ENCODE assay signal across 9 cellular contexts in the genomic region with DNA sequence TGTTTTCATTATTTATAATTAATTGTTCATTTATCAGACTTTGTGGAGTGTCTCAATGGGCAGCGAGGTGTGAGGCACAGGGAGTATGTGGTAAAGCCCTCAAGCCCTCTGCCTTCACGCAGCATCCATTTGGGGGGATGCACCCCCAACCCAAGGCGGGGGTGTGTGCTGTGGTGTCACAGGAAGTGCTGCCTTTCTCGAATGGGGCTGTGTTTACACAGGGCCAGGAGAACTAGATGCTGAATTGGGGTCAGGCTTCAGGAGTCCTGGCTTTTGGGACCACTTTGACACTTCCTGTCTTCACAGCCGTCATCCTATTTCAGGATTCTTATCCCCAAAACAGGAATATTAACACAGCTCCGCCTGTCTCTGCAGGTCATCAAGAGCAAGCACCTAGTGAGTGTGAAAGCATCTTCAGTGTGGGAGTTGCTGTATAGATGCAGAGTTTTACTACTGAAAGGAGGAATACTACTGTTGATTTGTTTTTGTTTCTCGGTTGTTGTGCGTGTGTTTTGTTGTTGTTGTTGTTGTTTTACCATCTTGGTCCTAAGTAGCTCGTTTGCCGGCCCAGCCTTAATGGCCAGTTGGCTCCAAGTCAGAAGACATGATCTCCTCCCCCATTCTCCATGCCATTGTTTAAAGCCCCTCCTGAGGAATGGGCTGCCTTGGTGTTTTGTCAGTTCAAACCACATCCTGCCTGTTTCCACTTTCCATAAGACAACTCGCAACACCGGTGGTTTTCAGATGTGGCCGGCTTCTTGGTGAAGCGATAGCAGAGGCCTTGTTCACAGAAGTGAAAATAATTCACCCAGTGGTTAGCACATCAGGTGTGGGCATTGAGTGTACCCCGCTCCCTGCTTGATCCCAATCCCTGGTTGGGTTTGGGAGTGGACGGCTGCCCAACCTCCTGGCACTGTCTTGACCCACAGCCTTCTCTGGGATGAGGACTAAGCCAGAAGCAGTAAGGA.
DNase-seq lines count a peak whose midpoint lies in the region; ATAC-seq and TF ChIP-seq lines count a peak whose summit lies in the region.
"Had no signal": no experiment of that assay in that cellular context is flagged by ENCODE, and none has a peak within 500 bp of the region (broad histone marks: within the 10 kb centered on the region; RNA-seq: fewer than 3 reads in every experiment).

No MANE protein-coding gene starts in this region.

- H3K27me3 Mint-ChIP-seq in natural killer cell (ENCODE audit: low read depth in 2 of 2) = peaks cover 6 to 19% of the 10 kb centered on the region in 2 donors

- no peaks in the 10 kb centered on the region for H3K36me3 Mint-ChIP-seq in natural killer cell

- H3K4me3 Mint-ChIP-seq in natural killer cell = peak overlapping the region; percentile 82

- intact Hi-C loops in natural killer cell (cut with micrococcal nuclease) = no loop called here

- TF ChIP-seq CTCF in natural killer cell (IDR thresholded peaks at IDR 0.05) (no peak), foreskin fibroblast (IDR thresholded peaks at IDR 0.05; ENCODE audit: low read depth, low read length) (no peak)

- no peak overlapping the region for H3K4me3 ChIP-seq in foreskin fibroblast (ENCODE audit: low read depth in 1 of 2, low read length in 2 of 2)
- H3K4me3 ChIP-seq: K562 had no signal

- peak overlapping the region; percentile 74 to 89 for H3K27ac Mint-ChIP-seq in natural killer cell

- ATAC-seq in GM18870 (IDR thresholded peaks at IDR 0.05; ENCODE audit: unreplicated experiment) (peak; percentile 70), HG02852 (IDR thresholded peaks at IDR 0.05; ENCODE audit: unreplicated experiment) (peak; percentile 80), natural killer cell (peak; percentile 71 to 81 (median 72))
- ATAC-seq: K562 had no signal

- peak; percentile 23 for DNase-seq in SIG-M5 (lab: John Stamatoyannopoulos, UW)
- peak; percentile 48 for DNase-seq in natural killer cell
- no peak for DNase-seq in NCI-H2227 treated with DMSO at 0.1 percent for 48 hours (lab: John Stamatoyannopoulos, UW)
- no peak for DNase-seq in OCI-M2 (lab: John Stamatoyannopoulos, UW; ENCODE audit: unreplicated experiment)
- DNase-seq in foreskin fibroblast = no peak
- DNase-seq in NCI-H446 (lab: John Stamatoyannopoulos, UW) = no peak

- peaks cover 3% of the 10 kb centered on the region in 2 donors for H3K9me3 Mint-ChIP-seq in natural killer cell

- peaks cover 57 to 66% of the 10 kb centered on the region in 2 donors for H3K4me1 Mint-ChIP-seq in natural killer cell

Comparison
In these comparisons a context has a peak if more than half of its experiments do, and no peak if none do; other contexts are left out.
1. DNase-seq: peak in SIG-M5 (single experiment) and natural killer cell (single experiment); none in NCI-H2227 treated with DMSO at 0.1 percent for 48 hours (single experiment), OCI-M2 (single experiment), foreskin fibroblast (0 of 2) and NCI-H446 (0 of 2).
2. Peak in every context shown above with its lines, with median percentiles within 50 percentile points of each other: ATAC-seq.